1 cellular context compared by ENCODE assay signal in the genomic region with DNA sequence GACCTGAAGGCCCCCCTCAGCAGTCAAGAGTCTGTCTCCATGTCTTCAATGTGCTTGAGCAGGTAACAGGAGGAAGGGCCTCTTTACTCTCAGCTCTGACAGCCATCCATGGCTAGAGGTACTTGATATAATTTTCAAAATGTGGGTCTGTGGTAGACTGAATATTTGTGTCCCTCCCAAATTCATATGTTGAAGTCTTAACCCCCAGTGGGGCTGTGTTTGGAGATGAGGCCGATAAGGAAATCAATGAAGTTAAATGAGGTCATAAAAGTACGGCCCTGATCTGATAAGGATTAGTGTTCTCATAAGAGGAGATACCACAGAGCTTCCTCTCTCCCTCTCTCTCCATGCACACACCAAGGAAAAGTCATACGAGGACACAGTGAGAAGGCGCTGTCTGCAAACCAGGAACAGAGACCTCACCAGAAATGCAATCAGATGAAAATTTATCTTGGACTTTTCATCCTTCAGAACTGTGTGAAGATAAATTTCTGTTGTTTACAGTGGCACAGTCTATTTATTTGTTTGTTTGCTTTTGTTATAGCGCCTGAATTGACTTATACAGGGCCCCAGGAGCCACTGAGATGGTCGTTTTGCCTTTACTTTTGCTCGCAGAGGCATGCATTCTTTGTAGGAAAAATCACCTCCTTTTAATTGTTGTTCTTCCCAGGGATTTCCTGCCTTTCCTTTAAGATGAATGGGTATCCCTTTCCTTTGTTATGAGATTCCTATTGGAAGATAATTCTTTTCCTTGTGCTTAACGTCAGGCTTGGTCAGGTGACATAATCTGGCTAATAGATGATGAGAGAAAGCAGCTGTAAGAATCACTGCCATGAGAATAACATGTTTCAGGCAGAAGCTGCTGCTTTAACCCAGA.
TF ChIP-seq lines count a peak whose summit lies in the region.

No MANE protein-coding gene starts in this region.

TF ChIP-seq in K562, 482 proteins besides CTCF, POLR2A, EP300 and RAD21 (continued from another document and continues in another):
- TF ChIP-seq, protein P1, sequence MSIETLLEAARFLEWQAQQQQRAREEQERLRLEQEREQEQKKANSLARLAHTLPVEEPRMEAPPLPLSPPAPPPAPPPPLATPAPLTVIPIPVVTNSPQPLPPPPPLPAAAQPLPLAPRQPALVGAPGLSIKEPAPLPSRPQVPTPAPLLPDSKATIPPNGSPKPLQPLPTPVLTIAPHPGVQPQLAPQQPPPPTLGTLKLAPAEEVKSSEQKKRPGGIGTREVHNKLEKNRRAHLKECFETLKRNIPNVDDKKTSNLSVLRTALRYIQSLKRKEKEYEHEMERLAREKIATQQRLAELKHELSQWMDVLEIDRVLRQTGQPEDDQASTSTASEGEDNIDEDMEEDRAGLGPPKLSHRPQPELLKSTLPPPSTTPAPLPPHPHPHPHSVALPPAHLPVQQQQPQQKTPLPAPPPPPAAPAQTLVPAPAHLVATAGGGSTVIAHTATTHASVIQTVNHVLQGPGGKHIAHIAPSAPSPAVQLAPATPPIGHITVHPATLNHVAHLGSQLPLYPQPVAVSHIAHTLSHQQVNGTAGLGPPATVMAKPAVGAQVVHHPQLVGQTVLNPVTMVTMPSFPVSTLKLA (conservative IDR thresholded peaks at IDR 0.05): 0 out of 4 replicates have a peak, but pooled peaks of 1 of the 2 experiments have one; percentile 6
- TF ChIP-seq HLTF (IDR thresholded peaks at IDR 0.05) (no peak), HDAC8 (tag; IDR thresholded peaks at IDR 0.05) (0 out of 2 replicates have a peak, but pooled peaks have one; percentile 49), ZNF431 (CRISPR knock-in tag; IDR thresholded peaks at IDR 0.05) (no peak), POLR3A (IDR thresholded peaks at IDR 0.05; ENCODE audit: borderline replicate concordance, extremely low read depth, insufficient read depth, insufficient read length) (no peak), KLF6 (CRISPR knock-in tag; IDR thresholded peaks at IDR 0.05; ENCODE audit: borderline replicate concordance) (no peak), NBN (IDR thresholded peaks at IDR 0.05; ENCODE audit: low read depth) (peak; percentile 37; the same call in 1 of the 2 replicates), NCOA1 (IDR thresholded peaks at IDR 0.05; ENCODE audit: low read depth) (peak; percentile 86), EZH2 (IDR thresholded peaks at IDR 0.05; ENCODE audit: borderline replicate concordance, low read depth, low read length) (no peak), MEF2D (tag; conservative IDR thresholded peaks at IDR 0.05; ENCODE audit: low read depth) (no peak), ZNF644 (tag; IDR thresholded peaks at IDR 0.05; ENCODE audit: low read depth) (no peak), ZNF143 (CRISPR knock-in tag; IDR thresholded peaks at IDR 0.05) (no peak), SRF (CRISPR knock-in tag; IDR thresholded peaks at IDR 0.05) (no peak), ZNF668 (CRISPR knock-in tag; IDR thresholded peaks at IDR 0.05) (no peak), CREM (IDR thresholded peaks at IDR 0.05; ENCODE audit: low read depth) (no peak), PHF21A (IDR thresholded peaks at IDR 0.05; ENCODE audit: borderline replicate concordance, low read depth) (no peak), TAF7 (tag; IDR thresholded peaks at IDR 0.05) (no peak), MYC (IDR thresholded peaks at IDR 0.05; ENCODE audit: low read depth, low read length) (no peak), MYC (CRISPR knock-in tag; IDR thresholded peaks at IDR 0.05; ENCODE audit: borderline replicate concordance, low read depth) (no peak), HNRNPUL1 (IDR thresholded peaks at IDR 0.05; ENCODE audit: low read length) (no peak), CBX2 (IDR thresholded peaks at IDR 0.05; ENCODE audit: insufficient read depth, low read length, poor library complexity, severe bottlenecking) (no peak), ZNF124 (CRISPR knock-in tag; IDR thresholded peaks at IDR 0.05) (no peak), ATF1 (CRISPR knock-in tag; IDR thresholded peaks at IDR 0.05) (no peak), ATF1 (tag; IDR thresholded peaks at IDR 0.05) (0 out of 2 replicates have a peak, but pooled peaks have one; percentile 35), MIER1 (IDR thresholded peaks at IDR 0.05; ENCODE audit: low read depth) (no peak), SIN3A (IDR thresholded peaks at IDR 0.05; ENCODE audit: borderline replicate concordance in 2 of 2, control insufficient read depth in 1 of 2, low read depth in 2 of 2, low read length in 2 of 2) (no peak), NR2C1 (IDR thresholded peaks at IDR 0.05) (no peak), NR2C1 (tag; IDR thresholded peaks at IDR 0.05) (peak; percentile 72), STAT5B (CRISPR knock-in tag; IDR thresholded peaks at IDR 0.05) (no peak), ZNF41 (CRISPR knock-in tag; conservative IDR thresholded peaks at IDR 0.05) (no peak), ZNF586 (CRISPR knock-in tag; conservative IDR thresholded peaks at IDR 0.05) (no peak), MCM7 (IDR thresholded peaks at IDR 0.05) (no peak), TCF3 (CRISPR knock-in tag; IDR thresholded peaks at IDR 0.05) (no peak), ZNF699 (CRISPR knock-in tag; IDR thresholded peaks at IDR 0.05; ENCODE audit: insufficient replicate concordance) (no peak), HSF4 (CRISPR knock-in tag; IDR thresholded peaks at IDR 0.05; ENCODE audit: borderline replicate concordance) (no peak), ZNF316 (IDR thresholded peaks at IDR 0.05) (no peak), GATA2 (CRISPR knock-in tag; IDR thresholded peaks at IDR 0.05) (no peak), CBX5 (IDR thresholded peaks at IDR 0.05; ENCODE audit: borderline replicate concordance, low read depth) (no peak), FOS (IDR thresholded peaks at IDR 0.05; ENCODE audit: extremely low read depth, insufficient read length) (no peak)
- TF ChIP-seq, protein P2, sequence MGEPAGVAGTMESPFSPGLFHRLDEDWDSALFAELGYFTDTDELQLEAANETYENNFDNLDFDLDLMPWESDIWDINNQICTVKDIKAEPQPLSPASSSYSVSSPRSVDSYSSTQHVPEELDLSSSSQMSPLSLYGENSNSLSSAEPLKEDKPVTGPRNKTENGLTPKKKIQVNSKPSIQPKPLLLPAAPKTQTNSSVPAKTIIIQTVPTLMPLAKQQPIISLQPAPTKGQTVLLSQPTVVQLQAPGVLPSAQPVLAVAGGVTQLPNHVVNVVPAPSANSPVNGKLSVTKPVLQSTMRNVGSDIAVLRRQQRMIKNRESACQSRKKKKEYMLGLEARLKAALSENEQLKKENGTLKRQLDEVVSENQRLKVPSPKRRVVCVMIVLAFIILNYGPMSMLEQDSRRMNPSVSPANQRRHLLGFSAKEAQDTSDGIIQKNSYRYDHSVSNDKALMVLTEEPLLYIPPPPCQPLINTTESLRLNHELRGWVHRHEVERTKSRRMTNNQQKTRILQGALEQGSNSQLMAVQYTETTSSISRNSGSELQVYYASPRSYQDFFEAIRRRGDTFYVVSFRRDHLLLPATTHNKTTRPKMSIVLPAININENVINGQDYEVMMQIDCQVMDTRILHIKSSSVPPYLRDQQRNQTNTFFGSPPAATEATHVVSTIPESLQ (CRISPR knock-in tag; IDR thresholded peaks at IDR 0.05): no peak
- TF ChIP-seq, protein P3, sequence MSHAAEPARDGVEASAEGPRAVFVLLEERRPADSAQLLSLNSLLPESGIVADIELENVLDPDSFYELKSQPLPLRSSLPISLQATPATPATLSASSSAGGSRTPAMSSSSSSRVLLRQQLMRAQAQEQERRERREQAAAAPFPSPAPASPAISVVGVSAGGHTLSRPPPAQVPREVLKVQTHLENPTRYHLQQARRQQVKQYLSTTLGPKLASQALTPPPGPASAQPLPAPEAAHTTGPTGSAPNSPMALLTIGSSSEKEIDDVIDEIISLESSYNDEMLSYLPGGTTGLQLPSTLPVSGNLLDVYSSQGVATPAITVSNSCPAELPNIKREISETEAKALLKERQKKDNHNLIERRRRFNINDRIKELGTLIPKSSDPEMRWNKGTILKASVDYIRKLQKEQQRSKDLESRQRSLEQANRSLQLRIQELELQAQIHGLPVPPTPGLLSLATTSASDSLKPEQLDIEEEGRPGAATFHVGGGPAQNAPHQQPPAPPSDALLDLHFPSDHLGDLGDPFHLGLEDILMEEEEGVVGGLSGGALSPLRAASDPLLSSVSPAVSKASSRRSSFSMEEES (CRISPR knock-in tag; IDR thresholded peaks at IDR 0.05): no peak; the same call in 1 of the 2 replicates
- TF ChIP-seq, protein P4, sequence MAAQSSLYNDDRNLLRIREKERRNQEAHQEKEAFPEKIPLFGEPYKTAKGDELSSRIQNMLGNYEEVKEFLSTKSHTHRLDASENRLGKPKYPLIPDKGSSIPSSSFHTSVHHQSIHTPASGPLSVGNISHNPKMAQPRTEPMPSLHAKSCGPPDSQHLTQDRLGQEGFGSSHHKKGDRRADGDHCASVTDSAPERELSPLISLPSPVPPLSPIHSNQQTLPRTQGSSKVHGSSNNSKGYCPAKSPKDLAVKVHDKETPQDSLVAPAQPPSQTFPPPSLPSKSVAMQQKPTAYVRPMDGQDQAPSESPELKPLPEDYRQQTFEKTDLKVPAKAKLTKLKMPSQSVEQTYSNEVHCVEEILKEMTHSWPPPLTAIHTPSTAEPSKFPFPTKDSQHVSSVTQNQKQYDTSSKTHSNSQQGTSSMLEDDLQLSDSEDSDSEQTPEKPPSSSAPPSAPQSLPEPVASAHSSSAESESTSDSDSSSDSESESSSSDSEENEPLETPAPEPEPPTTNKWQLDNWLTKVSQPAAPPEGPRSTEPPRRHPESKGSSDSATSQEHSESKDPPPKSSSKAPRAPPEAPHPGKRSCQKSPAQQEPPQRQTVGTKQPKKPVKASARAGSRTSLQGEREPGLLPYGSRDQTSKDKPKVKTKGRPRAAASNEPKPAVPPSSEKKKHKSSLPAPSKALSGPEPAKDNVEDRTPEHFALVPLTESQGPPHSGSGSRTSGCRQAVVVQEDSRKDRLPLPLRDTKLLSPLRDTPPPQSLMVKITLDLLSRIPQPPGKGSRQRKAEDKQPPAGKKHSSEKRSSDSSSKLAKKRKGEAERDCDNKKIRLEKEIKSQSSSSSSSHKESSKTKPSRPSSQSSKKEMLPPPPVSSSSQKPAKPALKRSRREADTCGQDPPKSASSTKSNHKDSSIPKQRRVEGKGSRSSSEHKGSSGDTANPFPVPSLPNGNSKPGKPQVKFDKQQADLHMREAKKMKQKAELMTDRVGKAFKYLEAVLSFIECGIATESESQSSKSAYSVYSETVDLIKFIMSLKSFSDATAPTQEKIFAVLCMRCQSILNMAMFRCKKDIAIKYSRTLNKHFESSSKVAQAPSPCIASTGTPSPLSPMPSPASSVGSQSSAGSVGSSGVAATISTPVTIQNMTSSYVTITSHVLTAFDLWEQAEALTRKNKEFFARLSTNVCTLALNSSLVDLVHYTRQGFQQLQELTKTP (IDR thresholded peaks at IDR 0.05; ENCODE audit: low read depth in 1 of 2, partially characterized antibody in 2 of 2): peak in 1 of 2 experiments; percentile 32
- TF ChIP-seq, protein P5, sequence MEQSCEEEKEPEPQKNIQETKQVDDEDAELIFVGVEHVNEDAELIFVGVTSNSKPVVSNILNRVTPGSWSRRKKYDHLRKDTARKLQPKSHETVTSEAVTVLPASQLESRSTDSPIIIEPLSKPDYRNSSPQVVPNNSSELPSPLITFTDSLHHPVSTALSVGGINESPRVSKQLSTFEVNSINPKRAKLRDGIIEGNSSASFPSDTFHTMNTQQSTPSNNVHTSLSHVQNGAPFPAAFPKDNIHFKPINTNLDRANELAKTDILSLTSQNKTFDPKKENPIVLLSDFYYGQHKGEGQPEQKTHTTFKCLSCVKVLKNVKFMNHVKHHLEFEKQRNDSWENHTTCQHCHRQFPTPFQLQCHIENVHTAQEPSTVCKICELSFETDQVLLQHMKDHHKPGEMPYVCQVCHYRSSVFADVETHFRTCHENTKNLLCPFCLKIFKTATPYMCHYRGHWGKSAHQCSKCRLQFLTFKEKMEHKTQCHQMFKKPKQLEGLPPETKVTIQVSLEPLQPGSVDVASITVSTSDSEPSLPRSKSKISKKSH (CRISPR knock-in tag; IDR thresholded peaks at IDR 0.05): no peak
- TF ChIP-seq, protein P6, sequence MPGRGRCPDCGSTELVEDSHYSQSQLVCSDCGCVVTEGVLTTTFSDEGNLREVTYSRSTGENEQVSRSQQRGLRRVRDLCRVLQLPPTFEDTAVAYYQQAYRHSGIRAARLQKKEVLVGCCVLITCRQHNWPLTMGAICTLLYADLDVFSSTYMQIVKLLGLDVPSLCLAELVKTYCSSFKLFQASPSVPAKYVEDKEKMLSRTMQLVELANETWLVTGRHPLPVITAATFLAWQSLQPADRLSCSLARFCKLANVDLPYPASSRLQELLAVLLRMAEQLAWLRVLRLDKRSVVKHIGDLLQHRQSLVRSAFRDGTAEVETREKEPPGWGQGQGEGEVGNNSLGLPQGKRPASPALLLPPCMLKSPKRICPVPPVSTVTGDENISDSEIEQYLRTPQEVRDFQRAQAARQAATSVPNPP (IDR thresholded peaks at IDR 0.05; ENCODE audit: borderline replicate concordance, insufficient read depth, insufficient read length): no peak
- TF ChIP-seq, protein P7, sequence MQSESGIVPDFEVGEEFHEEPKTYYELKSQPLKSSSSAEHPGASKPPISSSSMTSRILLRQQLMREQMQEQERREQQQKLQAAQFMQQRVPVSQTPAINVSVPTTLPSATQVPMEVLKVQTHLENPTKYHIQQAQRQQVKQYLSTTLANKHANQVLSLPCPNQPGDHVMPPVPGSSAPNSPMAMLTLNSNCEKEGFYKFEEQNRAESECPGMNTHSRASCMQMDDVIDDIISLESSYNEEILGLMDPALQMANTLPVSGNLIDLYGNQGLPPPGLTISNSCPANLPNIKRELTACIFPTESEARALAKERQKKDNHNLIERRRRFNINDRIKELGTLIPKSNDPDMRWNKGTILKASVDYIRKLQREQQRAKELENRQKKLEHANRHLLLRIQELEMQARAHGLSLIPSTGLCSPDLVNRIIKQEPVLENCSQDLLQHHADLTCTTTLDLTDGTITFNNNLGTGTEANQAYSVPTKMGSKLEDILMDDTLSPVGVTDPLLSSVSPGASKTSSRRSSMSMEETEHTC (IDR thresholded peaks at IDR 0.05): no peak
